ENCODE assay signal across 1 cellular context in genomic region chr1:212040629-212041028, GRCh38.
TF ChIP-seq lines count a peak whose summit lies in the region.

No MANE protein-coding gene starts in this region.

TF ChIP-seq in WTC11, 78 proteins besides CTCF, POLR2A, EP300 and RAD21 (continued from another document):
- TF ChIP-seq PRRX2 (CRISPR knock-in tag; IDR thresholded peaks at IDR 0.05) (no peak), MAX (CRISPR knock-in tag; IDR thresholded peaks at IDR 0.05) (no peak), ZNF396 (CRISPR knock-in tag; IDR thresholded peaks at IDR 0.05; ENCODE audit: borderline replicate concordance) (no peak), NR2C2 (CRISPR knock-in tag; IDR thresholded peaks at IDR 0.05) (no peak)
TF ChIP-seq in WTC11: peak in this region for 0.
